8 cellular contexts compared by ENCODE assay signal in the genomic region with DNA sequence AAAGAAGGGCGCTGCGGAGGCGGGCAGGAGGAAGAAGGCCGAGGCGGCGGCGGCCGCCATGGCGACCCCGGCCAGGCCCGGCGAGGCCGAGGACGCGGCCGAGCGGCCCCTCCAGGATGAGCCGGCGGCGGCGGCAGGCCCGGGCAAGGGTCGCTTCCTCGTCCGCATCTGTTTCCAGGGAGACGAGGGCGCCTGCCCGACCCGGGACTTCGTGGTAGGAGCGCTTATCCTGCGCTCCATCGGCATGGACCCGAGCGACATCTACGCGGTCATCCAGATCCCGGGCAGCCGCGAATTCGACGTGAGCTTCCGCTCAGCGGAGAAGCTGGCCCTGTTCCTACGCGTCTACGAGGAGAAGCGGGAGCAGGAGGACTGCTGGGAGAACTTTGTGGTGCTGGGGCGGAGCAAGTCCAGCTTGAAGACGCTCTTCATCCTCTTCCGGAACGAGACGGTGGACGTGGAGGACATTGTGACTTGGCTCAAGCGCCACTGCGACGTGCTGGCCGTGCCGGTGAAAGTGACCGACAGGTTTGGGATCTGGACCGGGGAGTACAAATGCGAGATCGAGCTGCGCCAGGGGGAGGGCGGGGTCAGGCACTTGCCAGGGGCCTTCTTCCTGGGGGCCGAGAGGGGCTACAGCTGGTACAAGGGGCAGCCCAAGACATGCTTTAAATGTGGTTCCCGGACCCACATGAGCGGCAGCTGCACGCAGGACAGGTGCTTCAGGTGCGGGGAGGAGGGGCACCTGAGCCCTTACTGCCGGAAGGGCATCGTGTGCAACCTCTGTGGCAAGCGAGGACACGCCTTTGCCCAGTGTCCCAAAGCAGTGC. TPM values are rescaled to one million over a fixed set of nuclear protein-coding genes. Genes with fewer than 3 reads are reported as not detected.
DNase-seq lines count a peak whose midpoint lies in the region; ATAC-seq and TF ChIP-seq lines count a peak whose summit lies in the region.

No MANE protein-coding gene starts in this region.

- no peak for DNase-seq in AG04449 (ENCODE audit: low read depth, low spot score)
- DNase-seq in NCI-H345 (lab: John Stamatoyannopoulos, UW), result peak; percentile 76
- DNase-seq in activated CD4-positive, alpha-beta T cell treated with anti-CD3 and anti-CD28 coated beads, Interleukin-2, amount 10 ng/mL, durations not matched to agents 7 days and 5 days, result peak; percentile 56
- peak; percentile 15 for DNase-seq in effector CD4-positive, alpha-beta T cell
- DNase-seq in lung (ENCODE audit: low spot score), result peak; percentile 74
- DNase-seq in stimulated activated CD8-positive, alpha-beta memory T cell treated with anti-CD3 and anti-CD28 coated beads, Interleukin-12 subunit alpha, Interleukin-12 subunit beta, amount 100 ng/mL, for 4 hours (ENCODE audit: low read depth), result peak; percentile 15

- POLR2A ChIA-PET in AG04449 (lab: Yijun Ruan, JAX), result interaction anchor here (0.7 to 4.1 kb wide), 3 partner anchors 11 to 32 kb away, joined by 3 to 25 read pairs (median 17); a partner anchor contains a TSS
- POLR2A ChIA-PET in activated CD4-positive, alpha-beta T cell treated with anti-CD3 and anti-CD28 coated beads, Interleukin-2, amount 10 ng/mL, durations not matched to agents 7 days and 5 days (lab: Charles Lee), result no interaction called here

- CTCF ChIA-PET in AG04449 (lab: Yijun Ruan, JAX), result interaction anchor here (3.1 to 5.2 kb wide), 2 partner anchors 11 to 33 kb away, joined by 11 to 33 read pairs; no protein-coding TSS in a partner anchor
- CTCF ChIA-PET in activated CD4-positive, alpha-beta T cell treated with anti-CD3 and anti-CD28 coated beads, Interleukin-2, amount 10 ng/mL, durations not matched to agents 7 days and 5 days (lab: Charles Lee), result interaction anchor here (0.6 to 1.4 kb wide), 2 partner anchors 19 to 32 kb away, joined by 3 read pairs; no protein-coding TSS in a partner anchor

- H3K4me1 Mint-ChIP-seq in activated CD4-positive, alpha-beta T cell treated with anti-CD3 and anti-CD28 coated beads, Interleukin-2, amount 10 ng/mL, durations not matched to agents 7 days and 5 days, result peaks cover 54% of the 10 kb centered on the region

- 0% methylated on average over 57 to 74 of the region's 74 CpGs for WGBS in lung, 2 donors

- H3K27me3 Mint-ChIP-seq in activated CD4-positive, alpha-beta T cell treated with anti-CD3 and anti-CD28 coated beads, Interleukin-2, amount 10 ng/mL, durations not matched to agents 7 days and 5 days, result no peaks in the 10 kb centered on the region

- H3K36me3 ChIP-seq in lung (ENCODE audit: control insufficient read depth in 2 of 2, insufficient read depth in 2 of 2, low read length in 2 of 2), result peaks cover 0 to 6% of the 10 kb centered on the region in 2 donors

- H3K4me3 ChIP-seq in AG04449 (ENCODE audit: low read depth, low read length), result peak overlapping the region; percentile 98
- peak overlapping the region; percentile 91 for H3K4me3 ChIP-seq in lung

- no peaks in the 10 kb centered on the region for H3K27me3 ChIP-seq in lung (ENCODE audit: control insufficient read depth, insufficient read depth)

- no peaks in the 10 kb centered on the region for H3K9me3 ChIP-seq in lung (ENCODE audit: control insufficient read depth in 2 of 2, insufficient read depth in 1 of 2, low read length in 1 of 2)

- ATAC-seq in GM18858 (IDR thresholded peaks at IDR 0.05; ENCODE audit: unreplicated experiment), result peak; percentile 9
- peak; percentile 25 for ATAC-seq in HG03064 (IDR thresholded peaks at IDR 0.05; ENCODE audit: low read depth, unreplicated experiment)
- ATAC-seq in lung (ENCODE audit: insufficient read depth, low FRiP score), result peak; percentile 30

- H3K27ac ChIP-seq in lung (ENCODE audit: low read depth in 1 of 2, low read length in 1 of 2), result peak overlapping the region; percentile 95 to 98

- TF ChIP-seq CTCF in AG04449 (IDR thresholded peaks at IDR 0.05; ENCODE audit: insufficient read depth, low read length, missing control alignments), result no peak
- TF ChIP-seq CTCF in lung (IDR thresholded peaks at IDR 0.05; ENCODE audit: control extremely low read depth, extremely low read depth), result no peak

- peaks cover 43% of the 10 kb centered on the region for H3K36me3 Mint-ChIP-seq in activated CD4-positive, alpha-beta T cell treated with anti-CD3 and anti-CD28 coated beads, Interleukin-2, amount 10 ng/mL, durations not matched to agents 7 days and 5 days (ENCODE audit: low read depth)

- peak overlapping the region; percentile 89 for H3K4me3 Mint-ChIP-seq in activated CD4-positive, alpha-beta T cell treated with anti-CD3 and anti-CD28 coated beads, Interleukin-2, amount 10 ng/mL, durations not matched to agents 7 days and 5 days

- peaks cover 16 to 27% of the 10 kb centered on the region in 2 donors for H3K4me1 ChIP-seq in lung (ENCODE audit: control insufficient read depth in 2 of 2, insufficient read depth in 2 of 2, low read length in 2 of 2)

- no peaks in the 10 kb centered on the region for H3K9me3 Mint-ChIP-seq in activated CD4-positive, alpha-beta T cell treated with anti-CD3 and anti-CD28 coated beads, Interleukin-2, amount 10 ng/mL, durations not matched to agents 7 days and 5 days

- peak overlapping the region; percentile 98 for H3K27ac Mint-ChIP-seq in activated CD4-positive, alpha-beta T cell treated with anti-CD3 and anti-CD28 coated beads, Interleukin-2, amount 10 ng/mL, durations not matched to agents 7 days and 5 days

RNA-seq across cellular contexts. Expression of a gene that starts 0.8 kb away (rescaled TPM):
- 10 to 100 TPM; 26.4 to 27.1 TPM for total RNA-seq in activated CD4-positive, alpha-beta T cell treated with anti-CD3 and anti-CD28 coated beads, Interleukin-2, amount 10 ng/mL, durations not matched to agents 7 days and 5 days
- 10 to 100 TPM; 15.3 to 27.8 TPM for total RNA-seq in lung
- 10 to 100 TPM; 10.4 to 12.0 TPM for polyA plus RNA-seq in lung

RNA-seq across cellular contexts. Expression of a gene that starts 7.6 kb away (rescaled TPM):
- total RNA-seq in activated CD4-positive, alpha-beta T cell treated with anti-CD3 and anti-CD28 coated beads, Interleukin-2, amount 10 ng/mL, durations not matched to agents 7 days and 5 days, result 1 to 10 TPM; 7.8 to 8.2 TPM
- total RNA-seq in lung, result 10 to 100 TPM; 14.4 to 22.4 TPM
- 1 to 10 TPM; 5.2 to 6.6 TPM for polyA plus RNA-seq in lung

RNA-seq across cellular contexts. Expression of a gene that starts 27.2 kb away (rescaled TPM):
- 1 to 10 TPM; 5.6 to 6.0 TPM for total RNA-seq in activated CD4-positive, alpha-beta T cell treated with anti-CD3 and anti-CD28 coated beads, Interleukin-2, amount 10 ng/mL, durations not matched to agents 7 days and 5 days
- total RNA-seq in lung, result 10 to 100 TPM in 1 of 2 donors, 1 to 10 TPM in 1; 6.8 to 15.9 TPM
- polyA plus RNA-seq in lung, result 1 to 10 TPM; 2.7 to 4.1 TPM

RNA-seq across cellular contexts. Expression of a gene that starts 40.6 kb away (rescaled TPM):
- not detected for total RNA-seq in activated CD4-positive, alpha-beta T cell treated with anti-CD3 and anti-CD28 coated beads, Interleukin-2, amount 10 ng/mL, durations not matched to agents 7 days and 5 days
- total RNA-seq in lung, result not detected
- not detected for polyA plus RNA-seq in lung

RNA-seq across cellular contexts. Expression of a gene that starts 48.8 kb away (rescaled TPM):
- total RNA-seq in activated CD4-positive, alpha-beta T cell treated with anti-CD3 and anti-CD28 coated beads, Interleukin-2, amount 10 ng/mL, durations not matched to agents 7 days and 5 days, result 1 to 10 TPM in 1 of 2 experiments, under 1 TPM in 1; 0.87 to 1.2 TPM
- 10 to 100 TPM; 15.3 to 43.7 TPM for total RNA-seq in lung
- polyA plus RNA-seq in lung, result 10 to 100 TPM; 22.5 to 34.7 TPM
